In genomic region chr5:96752341-96753016, GRCh38 we compare ENCODE assay signal across 8 cellular contexts. TPM values are rescaled to one million over a fixed set of nuclear protein-coding genes. Genes with fewer than 3 reads are reported as not detected.
DNase-seq lines count a peak whose midpoint lies in the region; ATAC-seq and TF ChIP-seq lines count a peak whose summit lies in the region.

No MANE protein-coding gene starts in this region.

- H3K27me3 ChIP-seq in GM06990 (replicated peaks; ENCODE audit: control insufficient read depth, insufficient read depth, low read length) (no peaks in the 10 kb centered on the region), psoas muscle (ENCODE audit: insufficient read depth in 3 of 3, low read length in 2 of 3) (no peaks in the 10 kb centered on the region)

- intact Hi-C loops in psoas muscle (cut with DNase I), result loop anchor here in 1 of 2 donors (5.0 to 10.0 kb wide), 3 partner anchors 120 to 410 kb away; no protein-coding TSS in a partner anchor

- H3K4me3 ChIP-seq in AG10803 (ENCODE audit: low read length) (no peak overlapping the region), GM06990 (replicated peaks; ENCODE audit: low read depth, low read length) (no peak overlapping the region), fibroblast of villous mesenchyme (ENCODE audit: low read depth, low read length) (no peak overlapping the region), psoas muscle (no peak overlapping the region)

- H3K9me3 ChIP-seq in psoas muscle, result no peaks in the 10 kb centered on the region

- ATAC-seq in psoas muscle (peak in 1 of 4 donors; percentile 30), HG03354 (IDR thresholded peaks at IDR 0.05; ENCODE audit: poor library complexity, severe bottlenecking, unreplicated experiment) (no peak)

- H3K27ac ChIP-seq in VCaP (peak overlapping the region; percentile 63), psoas muscle (peak overlapping the region; percentile 41)

- H3K36me3 ChIP-seq in GM06990 (ENCODE audit: control insufficient read depth, insufficient read depth, low read length), result peaks cover 11% of the 10 kb centered on the region
- peaks cover 13 to 97% of the 10 kb centered on the region in 2 donors for H3K36me3 ChIP-seq in psoas muscle (ENCODE audit: insufficient read depth in 1 of 2, low read depth in 1 of 2)

- DNase-seq in AG10803 (ENCODE audit: low read depth) (peak; percentile 61), GM06990 (ENCODE audit: extremely low read depth, insufficient read length) (no peak), NCI-H2029 (lab: John Stamatoyannopoulos, UW) (peak; percentile 77), fibroblast of villous mesenchyme (ENCODE audit: low read depth) (peak; percentile 70), psoas muscle (no peak), NCI-H2107 (lab: John Stamatoyannopoulos, UW) (no peak)

- peaks cover 4% of the 10 kb centered on the region for H3K4me1 ChIP-seq in psoas muscle

- TF ChIP-seq CTCF in AG10803 (conservative IDR thresholded peaks at IDR 0.05; ENCODE audit: low read length), result peak; percentile 69
- TF ChIP-seq CTCF in GM06990 (IDR thresholded peaks at IDR 0.05; ENCODE audit: insufficient read depth, low read length, poor library complexity, severe bottlenecking), result peak; percentile 61
- TF ChIP-seq CTCF in VCaP (conservative IDR thresholded peaks at IDR 0.05), result peak; percentile 87
- TF ChIP-seq CTCF in fibroblast of villous mesenchyme (IDR thresholded peaks at IDR 0.05; ENCODE audit: insufficient read depth, low read depth, low read length), result peak; percentile 68
- TF ChIP-seq CTCF in psoas muscle (IDR thresholded peaks at IDR 0.05), result peak; percentile 69

RNA-seq across cellular contexts. Expression of gene ERAP1, which starts 55.3 kb away (rescaled TPM):
- 33.2 and 40.2 TPM in 2 replicates for total RNA-seq in fibroblast of villous mesenchyme
- 10 to 100 TPM; 28.8 to 54.9 (median 30.7) TPM for total RNA-seq in psoas muscle
- 10 to 100 TPM in 2 of 3 donors, 1 to 10 TPM in 1; 7.4 to 20.5 (median 10.5) TPM for polyA plus RNA-seq in psoas muscle

Comparison
In these comparisons a context has a peak if more than half of its experiments do, and no peak if none do; other contexts are left out.
1. DNase-seq: peak in AG10803 (single experiment), NCI-H2029 (single experiment) and fibroblast of villous mesenchyme (single experiment); none in GM06990 (single experiment), psoas muscle (0 of 2) and NCI-H2107 (single experiment).
2. Peak in every context shown above with its lines, with median percentiles within 50 percentile points of each other: CTCF ChIP-seq.